In genomic region chr6:168208854-168209253, GRCh38 we compare ENCODE assay signal across 1 cellular context.
TF ChIP-seq lines count a peak whose summit lies in the region.

No MANE protein-coding gene starts in this region.

TF ChIP-seq in K562, 482 proteins besides CTCF, POLR2A, EP300 and RAD21 (continued from another document):
- TF ChIP-seq AFF1 (IDR thresholded peaks at IDR 0.05; ENCODE audit: low read depth in 1 of 2, partially characterized antibody in 2 of 2) = no peak
- TF ChIP-seq XRCC3 (IDR thresholded peaks at IDR 0.05) = no peak
